In the genomic region with DNA sequence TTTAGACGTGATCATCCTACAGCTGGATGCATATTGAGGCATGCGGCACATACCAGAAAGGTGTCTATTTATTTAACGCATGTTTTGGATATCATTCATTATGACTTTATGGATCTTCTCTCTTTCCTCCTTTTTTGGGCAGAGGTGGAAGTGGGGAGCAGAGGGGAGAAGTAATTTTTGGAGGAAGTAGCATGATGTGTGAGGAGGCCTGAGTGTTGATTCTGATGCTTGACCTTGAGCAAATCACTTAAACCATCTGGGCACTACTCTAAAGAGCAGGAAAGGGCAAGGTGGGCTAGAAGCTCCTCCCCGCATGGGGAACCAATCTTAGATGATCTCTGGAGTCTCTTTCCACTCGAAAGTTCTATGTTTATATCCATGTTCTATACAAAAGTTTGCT, we compare ENCODE assay signal across 16 cellular contexts.
DNase-seq lines count a peak whose midpoint lies in the region; ATAC-seq, FAIRE-seq and TF ChIP-seq lines count a peak whose summit lies in the region.
"Had no signal": no experiment of that assay in that cellular context is flagged by ENCODE, and none has a peak within 500 bp of the region (broad histone marks: within the 10 kb centered on the region; RNA-seq: fewer than 3 reads in every experiment).

No MANE protein-coding gene starts in this region.

- H3K4me1 ChIP-seq in astrocyte (ENCODE audit: insufficient read depth, low read length) (peaks cover 23% of the 10 kb centered on the region), skeletal muscle tissue (ENCODE audit: control insufficient read depth in 3 of 3, insufficient read depth in 3 of 3, low read length in 3 of 3) (peaks cover 28 to 48% (median 28%) of the 10 kb centered on the region in 3 donors)
- H3K4me1 ChIP-seq: prostate gland had no signal

- no peaks in the 10 kb centered on the region for H3K27me3 Mint-ChIP-seq in astrocyte (ENCODE audit: low read depth, unreplicated experiment)
- H3K27me3 Mint-ChIP-seq: stimulated activated naive CD8-positive, alpha-beta T cell treated with anti-CD3 and anti-CD28 coated beads, Interleukin-15, amount 100 ng/mL, for 72 hours had no signal

- H3K4me3 Mint-ChIP-seq in astrocyte (ENCODE audit: unreplicated experiment) = no peak overlapping the region
- H3K4me3 Mint-ChIP-seq: activated naive CD8-positive, alpha-beta T cell treated with anti-CD3 and anti-CD28 coated beads for 36 hours; CD4-positive, alpha-beta T cell; stimulated activated naive CD8-positive, alpha-beta T cell treated with anti-CD3 and anti-CD28 coated beads, Interleukin-15, amount 100 ng/mL, for 72 hours had no signal

- H2AFZ ChIP-seq in astrocyte (ENCODE audit: low read depth, low read length) = no peak overlapping the region

- no peak for TF ChIP-seq CTCF in astrocyte (IDR thresholded peaks at IDR 0.05; ENCODE audit: insufficient read depth, low read depth, low read length)
- no peak for TF ChIP-seq CTCF in kidney epithelial cell (IDR thresholded peaks at IDR 0.05; ENCODE audit: insufficient read depth, low read length, poor library complexity, severe bottlenecking)

- H3K27ac ChIP-seq in astrocyte (ENCODE audit: low read depth, low read length) (no peak overlapping the region), skeletal muscle tissue (ENCODE audit: low read depth, low read length) (peak overlapping the region; percentile 23)
- H3K27ac ChIP-seq: prostate gland, SJSA1 had no signal

- H3K79me2 ChIP-seq in astrocyte (ENCODE audit: insufficient read depth, low read length) = peaks cover 53% of the 10 kb centered on the region

- FAIRE-seq in astrocyte (lab: Jason Lieb, UNC) = no peak

- no peak overlapping the region for H3K27ac Mint-ChIP-seq in astrocyte (ENCODE audit: unreplicated experiment)
- H3K27ac Mint-ChIP-seq: activated naive CD8-positive, alpha-beta T cell treated with anti-CD3 and anti-CD28 coated beads for 36 hours; CD4-positive, alpha-beta T cell; stimulated activated naive CD8-positive, alpha-beta T cell treated with anti-CD3 and anti-CD28 coated beads, Interleukin-15, amount 100 ng/mL, for 72 hours had no signal

- peak overlapping the region; percentile 88 for H3K4me3 ChIP-seq in astrocyte (ENCODE audit: insufficient read depth, low read depth, low read length)
- H3K4me3 ChIP-seq in kidney epithelial cell (ENCODE audit: low read depth, low read length) = peak overlapping the region; percentile 33
- peak overlapping the region in 2 of 3 donors; percentile 17 to 77 for H3K4me3 ChIP-seq in skeletal muscle tissue (ENCODE audit: low read length in 3 of 3)
- H3K4me3 ChIP-seq: SJSA1 had no signal

- H4K20me1 ChIP-seq in astrocyte (ENCODE audit: insufficient read depth, low read length) = peaks cover 26% of the 10 kb centered on the region

- H3K27me3 ChIP-seq in astrocyte (ENCODE audit: insufficient read depth, low read length) = no peaks in the 10 kb centered on the region
- no peaks in the 10 kb centered on the region for H3K27me3 ChIP-seq in kidney epithelial cell (ENCODE audit: control insufficient read depth, insufficient read depth, low read length)
- no peaks in the 10 kb centered on the region for H3K27me3 ChIP-seq in skeletal muscle tissue (ENCODE audit: control insufficient read depth in 3 of 3, insufficient read depth in 3 of 3, low read length in 3 of 3)
- H3K27me3 ChIP-seq: SJSA1 had no signal

- peak overlapping the region; percentile 96 for H3K4me2 ChIP-seq in astrocyte (ENCODE audit: low read length)

- ATAC-seq in GM19463 (IDR thresholded peaks at IDR 0.05; ENCODE audit: unreplicated experiment) = no peak
- ATAC-seq: stimulated activated naive CD8-positive, alpha-beta T cell treated with anti-CD3 and anti-CD28 coated beads, Interleukin-15, amount 100 ng/mL, for 72 hours had no signal

- DNase-seq in HCEC 1CT (peak; percentile 15), astrocyte (ENCODE audit: low read depth) (no peak), kidney epithelial cell (ENCODE audit: low read depth) (no peak), iPS-NIHi11 (ENCODE audit: low spot score) (no peak), D341Med (ENCODE audit: low spot score) (no peak), GM19238 (ENCODE audit: insufficient read length, low spot score) (no peak)
- DNase-seq: activated CD8-positive, alpha-beta memory T cell treated with anti-CD3 and anti-CD28 coated beads, Interleukin-2, amount 50 U/mL, for 48 hours; activated naive CD8-positive, alpha-beta T cell treated with anti-CD3 and anti-CD28 coated beads for 36 hours; CD4-positive, alpha-beta T cell; glutamatergic neuron; NCI-H1694; stimulated activated naive CD8-positive, alpha-beta T cell treated with anti-CD3 and anti-CD28 coated beads, Interleukin-15, amount 100 ng/mL, for 72 hours had no signal

- no peaks in the 10 kb centered on the region for H3K9me3 Mint-ChIP-seq in astrocyte (ENCODE audit: unreplicated experiment)
- H3K9me3 Mint-ChIP-seq: activated naive CD8-positive, alpha-beta T cell treated with anti-CD3 and anti-CD28 coated beads for 36 hours; CD4-positive, alpha-beta T cell; stimulated activated naive CD8-positive, alpha-beta T cell treated with anti-CD3 and anti-CD28 coated beads, Interleukin-15, amount 100 ng/mL, for 72 hours had no signal

- H3K36me3 Mint-ChIP-seq in astrocyte (ENCODE audit: low read depth, unreplicated experiment) = peaks cover 6% of the 10 kb centered on the region
- H3K36me3 Mint-ChIP-seq: activated naive CD8-positive, alpha-beta T cell treated with anti-CD3 and anti-CD28 coated beads for 36 hours had no signal

- H3K9me3 ChIP-seq in astrocyte (ENCODE audit: insufficient read depth, low read depth, low read length) (no peaks in the 10 kb centered on the region), skeletal muscle tissue (ENCODE audit: control insufficient read depth in 3 of 3, low read length in 3 of 3) (no peaks in the 10 kb centered on the region)
- H3K9me3 ChIP-seq: prostate gland, SJSA1 had no signal

- peak overlapping the region; percentile 99 for H3K9ac ChIP-seq in astrocyte (ENCODE audit: low read length)
- H3K9ac ChIP-seq in skeletal muscle tissue (ENCODE audit: low read depth in 1 of 3, low read length in 3 of 3) = peak overlapping the region in 1 of 3 donors; percentile 46

- peaks cover 19% of the 10 kb centered on the region for H3K4me1 Mint-ChIP-seq in astrocyte (ENCODE audit: low read depth, unreplicated experiment)
- H3K4me1 Mint-ChIP-seq: stimulated activated naive CD8-positive, alpha-beta T cell treated with anti-CD3 and anti-CD28 coated beads, Interleukin-15, amount 100 ng/mL, for 72 hours had no signal

- H3K36me3 ChIP-seq in astrocyte (ENCODE audit: insufficient read depth, low read length) = peaks cover under 1% of the 10 kb centered on the region
- H3K36me3 ChIP-seq in kidney epithelial cell (ENCODE audit: control insufficient read depth, insufficient read depth, low read length) = no peaks in the 10 kb centered on the region
- H3K36me3 ChIP-seq in skeletal muscle tissue (ENCODE audit: control insufficient read depth in 3 of 3, insufficient read depth in 3 of 3, low read length in 3 of 3) = no peaks in the 10 kb centered on the region
- H3K36me3 ChIP-seq: prostate gland, SJSA1 had no signal

Comparison
In these comparisons a context has a peak if more than half of its experiments do, and no peak if none do; other contexts are left out.
1. H3K4me3 ChIP-seq: peak in every context shown above with its lines; median percentile 88 in astrocyte; 47 in skeletal muscle tissue; 33 in kidney epithelial cell.